Comparison of ENCODE assay signal across 7 cellular contexts in the genomic region with DNA sequence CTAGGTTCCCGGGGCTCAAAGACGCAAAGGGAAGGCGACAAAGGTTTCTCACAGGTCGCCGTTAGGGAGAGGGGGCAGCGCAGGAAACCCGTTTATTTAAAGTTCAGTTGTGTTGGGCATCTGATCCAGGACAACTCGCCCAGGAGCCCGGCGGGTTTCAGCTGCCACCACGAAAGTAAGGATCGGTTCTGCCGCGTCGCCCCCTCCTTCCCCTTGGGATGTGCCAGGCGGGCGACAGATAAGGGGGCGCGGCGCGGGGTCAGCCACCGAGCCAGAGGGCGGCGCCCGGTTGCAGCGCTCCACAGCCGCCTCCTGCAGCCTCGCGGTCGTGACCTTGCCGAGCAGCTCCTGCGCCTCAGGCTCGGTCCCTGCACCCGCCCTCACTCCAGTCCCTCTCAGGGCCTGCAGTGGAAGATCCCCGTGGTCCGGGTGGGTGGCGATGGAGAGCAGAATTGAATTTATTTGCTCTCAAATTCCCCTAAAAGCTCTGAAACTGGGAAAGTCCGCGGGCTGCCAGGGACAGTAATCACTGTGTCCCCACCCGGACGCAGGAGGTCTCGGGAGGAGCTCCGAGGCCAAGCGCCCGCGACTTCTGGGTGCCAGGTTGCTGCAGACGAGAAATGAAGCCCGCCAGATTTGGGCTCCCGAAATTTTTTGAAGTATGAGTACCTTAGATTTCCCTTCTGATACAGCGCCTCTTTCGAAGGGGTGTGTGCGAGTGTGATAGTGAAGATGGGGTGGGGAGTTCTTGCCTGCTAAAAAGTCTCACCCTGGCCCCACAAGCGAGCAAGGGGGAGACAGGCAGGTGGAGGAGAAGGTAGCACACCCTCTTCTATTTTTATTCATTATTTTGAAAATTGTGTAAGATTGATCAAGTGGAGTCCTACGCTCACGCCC. TPM values are rescaled to one million over a fixed set of nuclear protein-coding genes. Genes with fewer than 3 reads are reported as not detected.
DNase-seq lines count a peak whose midpoint lies in the region; ATAC-seq and TF ChIP-seq lines count a peak whose summit lies in the region.

No MANE protein-coding gene starts in this region.

- POLR2A ChIA-PET in IMR-90 (lab: Charles Lee; ENCODE audit: unreplicated experiment) = no interaction called here

- H2AFZ ChIP-seq in IMR-90 (replicated peaks; ENCODE audit: low read length, poor library complexity) = peak overlapping the region; percentile 14

- dilution Hi-C loops in IMR-90 (cut with HindIII; ENCODE audit: low sequenced_read_pairs, unreplicated experiment) = no loop called here

- H3K4me1 ChIP-seq in IMR-90 (ENCODE audit: control insufficient read depth, insufficient read depth, low read length) (no peaks in the 10 kb centered on the region; the same call in 1 of the 2 replicates), iPS-18a (ENCODE audit: control insufficient read depth, low read depth, low read length) (peaks cover 51% of the 10 kb centered on the region)

- H3K4ac ChIP-seq in IMR-90 (ENCODE audit: low read depth, low read length) = no peak overlapping the region

- no peaks in the 10 kb centered on the region for H3K9me1 ChIP-seq in IMR-90 (ENCODE audit: insufficient read depth, low read length)

- BruUV-seq in IMR-90 (replicated peaks; lab: Mats Ljungman, UMichigan) = no TSS peak

- intact Hi-C loops in IMR-90 (cut with micrococcal nuclease) = no loop called here

- H3K9ac ChIP-seq in IMR-90 (ENCODE audit: low read depth, low read length) (no peak overlapping the region), iPS-18a (ENCODE audit: low read length) (no peak overlapping the region)

- H4K20me1 ChIP-seq in IMR-90 (ENCODE audit: insufficient read depth, low read length) = no peaks in the 10 kb centered on the region; the same call in 1 of the 2 replicates

- WGBS in IMR-90 (ENCODE audit: extremely low coverage in 2 of 2, insufficient read length in 1 of 2), 2 experiments = 46% methylated on average over 16 of the region's 55 CpGs; no CpG with 5 or more reads in 1 of the 2 experiments

- no peak overlapping the region for H3K27ac ChIP-seq in IMR-90 (ENCODE audit: insufficient read depth, low read length)
- H3K27ac ChIP-seq in angular gyrus (ENCODE audit: low read depth, low read length) = peak overlapping the region; percentile 64
- no peak overlapping the region for H3K27ac ChIP-seq in iPS-18a (ENCODE audit: low read length)
- peak overlapping the region in 10 of 21 experiments; percentile 36 to 78 (median 62) for H3K27ac ChIP-seq in skin epidermis

- no peak for TF ChIP-seq RAD21 in IMR-90 (IDR thresholded peaks at IDR 0.05; ENCODE audit: low read length)

- CTCF ChIA-PET in IMR-90 (lab: Yijun Ruan, JAX) = interaction anchor here (0.6 kb wide), 1 partner anchor 69 kb away, joined by 6 read pairs; no protein-coding TSS in a partner anchor

- no peak overlapping the region for H3K23ac ChIP-seq in IMR-90 (ENCODE audit: low read depth, low read length)

- H4K91ac ChIP-seq in IMR-90 (ENCODE audit: insufficient read depth, low read depth, low read length) = no peak overlapping the region

- no peak overlapping the region for H2AK5ac ChIP-seq in IMR-90 (ENCODE audit: low read depth, low read length)

- no peak overlapping the region for H3K4me2 ChIP-seq in IMR-90 (ENCODE audit: low read depth, low read length)

- no peak for ATAC-seq in IMR-90 (ENCODE audit: low read depth)

- TF ChIP-seq POLR2A in IMR-90 (IDR thresholded peaks at IDR 0.05; ENCODE audit: low read depth, low read length) = no peak

- TF ChIP-seq CTCF in IMR-90 (conservative IDR thresholded peaks at IDR 0.05; ENCODE audit: low read depth, low read length) (no peak), GM13976 (IDR thresholded peaks at IDR 0.05; ENCODE audit: borderline replicate concordance, control extremely low read depth, extremely low read depth, insufficient read depth, missing control alignments) (no peak)

- no peak overlapping the region for H3K18ac ChIP-seq in IMR-90 (ENCODE audit: low read depth, low read length)

- no peak overlapping the region for H2AK9ac ChIP-seq in IMR-90 (replicated peaks; ENCODE audit: low read depth, low read length, poor library complexity)

- H3K56ac ChIP-seq in IMR-90 (ENCODE audit: extremely low read depth, insufficient read depth, low read length) = no peak overlapping the region

- H2BK20ac ChIP-seq in IMR-90 (ENCODE audit: low read depth, low read length) = no peak overlapping the region

- no peak overlapping the region for H2BK120ac ChIP-seq in IMR-90 (ENCODE audit: low read depth, low read length)

- H3K4me3 ChIP-seq in IMR-90 (ENCODE audit: insufficient read depth, low read depth, low read length) = no peak overlapping the region
- H3K4me3 ChIP-seq in iPS-18a (ENCODE audit: low read length) = peak overlapping the region; percentile 69
- peak overlapping the region; percentile 9 to 38 (median 23) for H3K4me3 ChIP-seq in skin epidermis

- H3K14ac ChIP-seq in IMR-90 (replicated peaks; ENCODE audit: low read depth, low read length) = no peak overlapping the region

- no peak overlapping the region for H4K8ac ChIP-seq in IMR-90 (ENCODE audit: low read depth in 2 of 2, low read length in 2 of 2)

- H2BK5ac ChIP-seq in IMR-90 (ENCODE audit: low read depth, low read length, poor library complexity, severe bottlenecking) = no peak overlapping the region

- H4K5ac ChIP-seq in IMR-90 (ENCODE audit: low read depth, low read length) = no peak overlapping the region

- H3K9me3 ChIP-seq in IMR-90 (ENCODE audit: control insufficient read depth, insufficient read depth, low read length) (no peaks in the 10 kb centered on the region), iPS-18a (ENCODE audit: control insufficient read depth, low read depth, low read length) (peaks cover 4% of the 10 kb centered on the region)

- H3K79me1 ChIP-seq in IMR-90 (ENCODE audit: low read depth in 1 of 2, low read length in 2 of 2) = no peaks in the 10 kb centered on the region

- DNase-seq in IMR-90 = no peak
- DNase-seq in NCI-H446 (lab: John Stamatoyannopoulos, UW) = no peak
- no peak for DNase-seq in UCSD-AML1 (lab: John Stamatoyannopoulos, UW; ENCODE audit: unreplicated experiment)
- no peak for DNase-seq in GM13976 (ENCODE audit: low spot score)

- no peak overlapping the region for H2BK15ac ChIP-seq in IMR-90 (ENCODE audit: low read depth, low read length)

- H3K27me3 ChIP-seq in IMR-90 (ENCODE audit: control insufficient read depth, insufficient read depth, low read length) (peaks cover 46% of the 10 kb centered on the region), iPS-18a (ENCODE audit: control insufficient read depth, insufficient read depth, low read length) (peaks cover 85% of the 10 kb centered on the region)

- H3K36me3 ChIP-seq in IMR-90 (ENCODE audit: control insufficient read depth, insufficient read depth, low read length) (no peaks in the 10 kb centered on the region), iPS-18a (ENCODE audit: control insufficient read depth, low read depth, low read length) (no peaks in the 10 kb centered on the region)

- in situ Hi-C loops in IMR-90 (cut with MboI; ENCODE audit: low sequenced_read_pairs) (loop anchor here (10.0 kb wide), 1 partner anchor 281 kb away; no protein-coding TSS in a partner anchor), GM13976 (cut with MboI; ENCODE audit: low sequenced_read_pairs, unreplicated experiment) (no loop called here)

TF ChIP-seq in IMR-90, 13 proteins besides CTCF, POLR2A, EP300 and RAD21:
- TF ChIP-seq FOS (IDR thresholded peaks at IDR 0.05; ENCODE audit: low read depth, low read length) (no peak), NFE2L2 (IDR thresholded peaks at IDR 0.05; ENCODE audit: low read depth, low read length) (no peak), MAFK (IDR thresholded peaks at IDR 0.05; ENCODE audit: low read depth, low read length) (no peak), RFX5 (IDR thresholded peaks at IDR 0.05; ENCODE audit: low read depth, low read length) (no peak), RCOR1 (IDR thresholded peaks at IDR 0.05; ENCODE audit: insufficient replicate concordance, low read length) (no peak), SMC3 (IDR thresholded peaks at IDR 0.05; ENCODE audit: low read depth, low read length) (no peak), CHD1 (IDR thresholded peaks at IDR 0.05; ENCODE audit: low read depth, low read length) (no peak), MAZ (IDR thresholded peaks at IDR 0.05; ENCODE audit: borderline replicate concordance, low read depth, low read length) (no peak), CEBPB (IDR thresholded peaks at IDR 0.05; ENCODE audit: low read depth, low read length) (no peak), BHLHE40 (IDR thresholded peaks at IDR 0.05; ENCODE audit: low read depth, low read length) (no peak), MXI1 (IDR thresholded peaks at IDR 0.05; ENCODE audit: borderline replicate concordance, low read depth, low read length) (no peak)
- TF ChIP-seq, protein P1, sequence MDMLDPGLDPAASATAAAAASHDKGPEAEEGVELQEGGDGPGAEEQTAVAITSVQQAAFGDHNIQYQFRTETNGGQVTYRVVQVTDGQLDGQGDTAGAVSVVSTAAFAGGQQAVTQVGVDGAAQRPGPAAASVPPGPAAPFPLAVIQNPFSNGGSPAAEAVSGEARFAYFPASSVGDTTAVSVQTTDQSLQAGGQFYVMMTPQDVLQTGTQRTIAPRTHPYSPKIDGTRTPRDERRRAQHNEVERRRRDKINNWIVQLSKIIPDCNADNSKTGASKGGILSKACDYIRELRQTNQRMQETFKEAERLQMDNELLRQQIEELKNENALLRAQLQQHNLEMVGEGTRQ (IDR thresholded peaks at IDR 0.05; ENCODE audit: low read depth, low read length) = no peak
- TF ChIP-seq, protein P2, sequence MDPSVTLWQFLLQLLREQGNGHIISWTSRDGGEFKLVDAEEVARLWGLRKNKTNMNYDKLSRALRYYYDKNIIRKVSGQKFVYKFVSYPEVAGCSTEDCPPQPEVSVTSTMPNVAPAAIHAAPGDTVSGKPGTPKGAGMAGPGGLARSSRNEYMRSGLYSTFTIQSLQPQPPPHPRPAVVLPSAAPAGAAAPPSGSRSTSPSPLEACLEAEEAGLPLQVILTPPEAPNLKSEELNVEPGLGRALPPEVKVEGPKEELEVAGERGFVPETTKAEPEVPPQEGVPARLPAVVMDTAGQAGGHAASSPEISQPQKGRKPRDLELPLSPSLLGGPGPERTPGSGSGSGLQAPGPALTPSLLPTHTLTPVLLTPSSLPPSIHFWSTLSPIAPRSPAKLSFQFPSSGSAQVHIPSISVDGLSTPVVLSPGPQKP (IDR thresholded peaks at IDR 0.05; ENCODE audit: borderline replicate concordance, low read depth, low read length) = no peak

RNA-seq across cellular contexts. Expression of a gene that starts 28.4 kb away (rescaled TPM):
- 2.2 TPM in 2 replicates for total RNA-seq in IMR-90 (2012; rRNA removed)
- polyA plus RNA-seq in IMR-90 (2012; rRNA removed) = 1.6 and 1.8 TPM in 2 replicates
- polyA plus RNA-seq in IMR-90 (2012; cell fraction: cytosol; rRNA removed) = 0.60 and 1.2 TPM in 2 replicates
- polyA plus RNA-seq in IMR-90 (2012; cell fraction: nucleus; rRNA removed; ENCODE audit: low replicate concordance) = 0.83 and 1.2 TPM in 2 replicates
